Comparison of ENCODE assay signal across 20 cellular contexts in genomic region chr5:98121036-98121936, GRCh38.
DNase-seq lines count a peak whose midpoint lies in the region; ATAC-seq and TF ChIP-seq lines count a peak whose summit lies in the region.
"Had no signal": no experiment of that assay in that cellular context is flagged by ENCODE, and none has a peak within 500 bp of the region (broad histone marks: within the 10 kb centered on the region; RNA-seq: fewer than 3 reads in every experiment).

No MANE protein-coding gene starts in this region.

- H3K4me1 ChIP-seq in prostate gland (replicated peaks), result no peaks in the 10 kb centered on the region
- H3K4me1 ChIP-seq: Caco-2 had no signal

- no peaks in the 10 kb centered on the region for H3K9me3 ChIP-seq in T-helper 17 cell (ENCODE audit: control insufficient read depth, low read length, poor library complexity, severe bottlenecking)
- H3K9me3 ChIP-seq in prostate gland, result no peaks in the 10 kb centered on the region
- H3K9me3 ChIP-seq: Caco-2, neutrophil had no signal

- no peak overlapping the region for H3K4me3 ChIP-seq in prostate gland

- H3K4me1 Mint-ChIP-seq in T-helper 17 cell, result no peaks in the 10 kb centered on the region
- H3K4me1 Mint-ChIP-seq: activated naive CD8-positive, alpha-beta T cell treated with anti-CD3 and anti-CD28 coated beads, Interleukin-2, amount 10 ng/mL, durations not matched to agents 7 days and 5 days had no signal

- WGBS in prostate gland, result 91% methylated on average over 16 of the region's 16 CpGs

- no peak overlapping the region for H3K27ac Mint-ChIP-seq in T-helper 17 cell
- H3K27ac Mint-ChIP-seq: activated naive CD8-positive, alpha-beta T cell treated with anti-CD3 and anti-CD28 coated beads, Interleukin-2, amount 10 ng/mL, durations not matched to agents 7 days and 5 days had no signal

- no peak overlapping the region for H3K27ac ChIP-seq in 22Rv1
- no peak overlapping the region for H3K27ac ChIP-seq in prostate gland
- H3K27ac ChIP-seq: neutrophil had no signal

- no peaks in the 10 kb centered on the region for H3K36me3 ChIP-seq in prostate gland
- H3K36me3 ChIP-seq: neutrophil had no signal

- no peaks in the 10 kb centered on the region for H3K36me3 Mint-ChIP-seq in T-helper 17 cell (ENCODE audit: low read depth)
- H3K36me3 Mint-ChIP-seq: activated naive CD8-positive, alpha-beta T cell treated with anti-CD3 and anti-CD28 coated beads, Interleukin-2, amount 10 ng/mL, durations not matched to agents 7 days and 5 days had no signal

- TF ChIP-seq CTCF in 22Rv1 (IDR thresholded peaks at IDR 0.05), result peak; percentile 69
- TF ChIP-seq CTCF in GM12873 (IDR thresholded peaks at IDR 0.05; ENCODE audit: insufficient read depth, low read depth, low read length, missing control alignments), result peak; percentile 19
- TF ChIP-seq CTCF in prostate gland (IDR thresholded peaks at IDR 0.05), result no peak

- ATAC-seq in HG03342 (IDR thresholded peaks at IDR 0.05; ENCODE audit: unreplicated experiment) (no peak), T-helper 17 cell (no peak)

- H3K4me3 Mint-ChIP-seq in T-helper 17 cell, result no peak overlapping the region
- H3K4me3 Mint-ChIP-seq: activated naive CD8-positive, alpha-beta T cell treated with anti-CD3 and anti-CD28 coated beads, Interleukin-2, amount 10 ng/mL, durations not matched to agents 7 days and 5 days had no signal

- H3K27me3 Mint-ChIP-seq in T-helper 17 cell, result no peaks in the 10 kb centered on the region
- H3K27me3 Mint-ChIP-seq: activated naive CD8-positive, alpha-beta T cell treated with anti-CD3 and anti-CD28 coated beads, Interleukin-2, amount 10 ng/mL, durations not matched to agents 7 days and 5 days had no signal

- DNase-seq in RPMI8226 (peak; percentile 15), islet precursor cell (peak; percentile 52), T-helper 17 cell (no peak), NCI-H128 (lab: John Stamatoyannopoulos, UW; ENCODE audit: unreplicated experiment) (no peak), prostate gland (ENCODE audit: low spot score) (no peak)
- DNase-seq: activated CD4-positive, alpha-beta T cell treated with anti-CD3 and anti-CD28 coated beads, Interleukin-2, amount 50 U/mL, for 48 hours; activated naive CD8-positive, alpha-beta T cell treated with anti-CD3 and anti-CD28 coated beads, Interleukin-2, amount 10 ng/mL, durations not matched to agents 7 days and 5 days; Caco-2; central memory CD4-positive, alpha-beta T cell; DMS79; glutamatergic neuron; KBM-7; mammary epithelial cell; NCI-H1436 treated with DMSO at 0.1 percent for 48 hours; NCI-H2171 treated with DMSO at 0.1 percent for 48 hours; NCI-H524 treated with DMSO at 0.1 percent for 48 hours had no signal

- intact Hi-C loops in prostate gland (cut with DNase I), result no loop called here

- no peaks in the 10 kb centered on the region for H3K27me3 ChIP-seq in prostate gland (replicated peaks; ENCODE audit: insufficient read depth)
- H3K27me3 ChIP-seq: neutrophil had no signal

- TF ChIP-seq POLR2A in prostate gland (IDR thresholded peaks at IDR 0.05), result no peak

Comparison
In these comparisons a context has a peak if more than half of its experiments do, and no peak if none do; other contexts are left out.
1. CTCF ChIP-seq: peak in 22Rv1 (single experiment) and GM12873 (single experiment); none in prostate gland (0 of 4).
2. DNase-seq: peak in RPMI8226 (single experiment) and islet precursor cell (single experiment); none in T-helper 17 cell (0 of 3), NCI-H128 (single experiment) and prostate gland (single experiment).